Comparison of ENCODE assay signal across 19 cellular contexts in the genomic region with DNA sequence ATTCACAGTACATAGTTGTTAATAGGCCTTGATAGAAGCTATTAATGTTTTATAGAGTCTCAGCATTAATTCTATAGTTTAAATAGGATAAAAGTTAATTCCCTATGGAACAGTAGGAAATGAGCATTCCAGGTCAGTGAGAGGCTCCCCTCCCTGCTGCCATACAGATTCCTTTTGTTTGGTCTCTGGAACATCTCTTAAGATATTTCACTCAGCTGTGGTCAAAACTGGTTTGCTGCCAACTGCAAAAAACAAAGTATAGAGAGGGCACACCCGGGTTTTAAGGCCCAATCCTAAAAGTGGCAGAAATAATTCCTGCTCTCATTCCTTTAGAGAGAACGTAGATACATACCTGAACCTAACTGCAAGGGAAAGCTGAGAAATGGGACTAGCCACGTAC. TPM values are rescaled to one million over a fixed set of nuclear protein-coding genes. Genes with fewer than 3 reads are reported as not detected.
DNase-seq lines count a peak whose midpoint lies in the region; ATAC-seq and TF ChIP-seq lines count a peak whose summit lies in the region.
"Had no signal": no experiment of that assay in that cellular context is flagged by ENCODE, and none has a peak within 500 bp of the region (broad histone marks: within the 10 kb centered on the region; RNA-seq: fewer than 3 reads in every experiment).

No MANE protein-coding gene starts in this region.

- DNase-seq in GM23248, result peak; percentile 50
- DNase-seq in SJSA1 (ENCODE audit: low read depth in 1 of 2, low spot score in 2 of 2), result peak; percentile 50 to 54
- peak; percentile 37 for DNase-seq in epithelial cell of proximal tubule (ENCODE audit: low read depth)
- peak; percentile 72 for DNase-seq in renal cortical epithelial cell (ENCODE audit: low read depth)
- DNase-seq in left colon, result no peak
- DNase-seq in ascending aorta (ENCODE audit: low spot score in 2 of 2), result no peak
- no peak for DNase-seq in NCI-H2196 (lab: John Stamatoyannopoulos, UW; ENCODE audit: unreplicated experiment)
- DNase-seq in DMS53 treated with DMSO at 0.1 percent for 48 hours (lab: John Stamatoyannopoulos, UW; ENCODE audit: unreplicated experiment), result no peak
- DNase-seq: body of pancreas; effector memory CD8-positive, alpha-beta T cell; head of caudate nucleus; left cardiac atrium; NCI-H1092 treated with DMSO at 0.1 percent for 48 hours; stomach had no signal

- H3K4me3 ChIP-seq in GM23248 (no peak overlapping the region), SJSA1 (no peak overlapping the region), epithelial cell of proximal tubule (ENCODE audit: low read depth, low read length) (no peak overlapping the region), ascending aorta (no peak overlapping the region)
- H3K4me3 ChIP-seq: BLaER1 treated with 17β-estradiol and CSF1 and Interleukin-3, amounts not matched to agents 10 nM and 100 nM; body of pancreas; GM12878; stomach had no signal

- 65% methylated on average over 3 of the region's 3 CpGs for WGBS in GM23248 (ENCODE audit: low coverage in 1 of 2, low lambda C conversion rate in 2 of 2, missing lambda C conversion rate in 2 of 2), 2 experiments

- H3K9me2 ChIP-seq in GM23248 (ENCODE audit: insufficient read depth), result no peaks in the 10 kb centered on the region

- intact Hi-C loops in left colon (cut with DNase I, micrococcal nuclease), result no loop called here
- intact Hi-C loops in ascending aorta (cut with DNase I), result no loop called here

- peaks cover 13% of the 10 kb centered on the region for H3K4me1 ChIP-seq in GM23248 (ENCODE audit: insufficient read depth)
- peaks cover 24% of the 10 kb centered on the region for H3K4me1 ChIP-seq in SJSA1 (replicated peaks)
- H3K4me1 ChIP-seq in ascending aorta, result no peaks in the 10 kb centered on the region
- H3K4me1 ChIP-seq: body of pancreas, parathyroid adenoma had no signal

- no peaks in the 10 kb centered on the region for H3F3A ChIP-seq in GM23248 (ENCODE audit: insufficient read depth)

- peaks cover 100% of the 10 kb centered on the region for H3K79me2 ChIP-seq in GM23248 (ENCODE audit: insufficient read depth)
- H3K79me2 ChIP-seq: parathyroid adenoma had no signal

- no peak overlapping the region for H3K4me2 ChIP-seq in GM23248 (ENCODE audit: unreplicated experiment)
- H3K4me2 ChIP-seq: BLaER1 treated with 17β-estradiol and CSF1 and Interleukin-3, amounts not matched to agents 10 nM and 100 nM had no signal

- H2AFZ ChIP-seq in GM23248, result no peak overlapping the region
- H2AFZ ChIP-seq: parathyroid adenoma had no signal

- TF ChIP-seq CTCF in epithelial cell of proximal tubule (conservative IDR thresholded peaks at IDR 0.05; ENCODE audit: low read depth, low read length) (no peak), ascending aorta (IDR thresholded peaks at IDR 0.05) (no peak)

- H4K20me1 ChIP-seq in GM23248 (ENCODE audit: insufficient read depth), result no peaks in the 10 kb centered on the region
- H4K20me1 ChIP-seq: BLaER1 treated with 17β-estradiol and CSF1 and Interleukin-3, amounts not matched to agents 10 nM and 100 nM had no signal

- no peaks in the 10 kb centered on the region for H3K27me3 ChIP-seq in GM23248 (replicated peaks; ENCODE audit: insufficient read depth)
- no peaks in the 10 kb centered on the region for H3K27me3 ChIP-seq in SJSA1 (replicated peaks)
- no peaks in the 10 kb centered on the region for H3K27me3 ChIP-seq in ascending aorta
- H3K27me3 ChIP-seq: BLaER1 treated with 17β-estradiol and CSF1 and Interleukin-3, amounts not matched to agents 10 nM and 100 nM; body of pancreas; stomach had no signal

- H3K9me3 ChIP-seq in GM23248 (ENCODE audit: low read depth) (no peaks in the 10 kb centered on the region), SJSA1 (replicated peaks) (no peaks in the 10 kb centered on the region), ascending aorta (no peaks in the 10 kb centered on the region)
- H3K9me3 ChIP-seq: BLaER1 treated with 17β-estradiol and CSF1 and Interleukin-3, amounts not matched to agents 10 nM and 100 nM; body of pancreas; stomach had no signal

- no peak overlapping the region for H3K9ac ChIP-seq in GM23248
- H3K9ac ChIP-seq: BLaER1 treated with 17β-estradiol and CSF1 and Interleukin-3, amounts not matched to agents 10 nM and 100 nM; parathyroid adenoma had no signal

- H3K27ac ChIP-seq in GM23248 (no peak overlapping the region), SJSA1 (no peak overlapping the region; the same call in 1 of the 2 replicates), ascending aorta (no peak overlapping the region)
- H3K27ac ChIP-seq: BLaER1 treated with 17β-estradiol and CSF1 and Interleukin-3, amounts not matched to agents 10 nM and 100 nM; body of pancreas; parathyroid adenoma; stomach; VCaP had no signal

- in situ Hi-C loops in GM23248 (cut with MboI), result no loop called here

- ATAC-seq in left colon, result no peak
- ATAC-seq: body of pancreas; effector memory CD8-positive, alpha-beta T cell; left cardiac atrium had no signal

- H3K36me3 ChIP-seq in GM23248 (ENCODE audit: low read depth) (no peaks in the 10 kb centered on the region), SJSA1 (peaks cover 3% of the 10 kb centered on the region; the same call in 1 of the 2 replicates), ascending aorta (no peaks in the 10 kb centered on the region)
- H3K36me3 ChIP-seq: BLaER1 treated with 17β-estradiol and CSF1 and Interleukin-3, amounts not matched to agents 10 nM and 100 nM; stomach had no signal

RNA-seq across cellular contexts. Expression of gene MDFIC, which starts 51.3 kb away (rescaled TPM):
- 50.3 and 53.1 TPM in 2 replicates for total RNA-seq in GM23248 (2014; rRNA removed; shearing (Covaris generic))
- polyA plus RNA-seq in GM23248 (2016; fragmentation: Nextera tagmentation; extraction: Ambion mirVana), result 23.0 and 23.8 TPM in 2 replicates
- 43.5 and 65.0 TPM in 2 replicates for total RNA-seq in SJSA1 (2014; rRNA removed; shearing (Covaris generic))
- total RNA-seq in epithelial cell of proximal tubule (19.9 and 24.8 TPM in 2 replicates), renal cortical epithelial cell (13.9 and 18.7 TPM in 2 replicates), left colon (10 to 100 TPM in 1 of 2 donors, 1 to 10 TPM in 1; 4.8 to 10.9 TPM), ascending aorta (13.3 TPM)
- total RNA-seq: OCI-LY7 had no signal

Comparison
In these comparisons a context has a peak if more than half of its experiments do, and no peak if none do; other contexts are left out.
1. DNase-seq: peak in GM23248 (single experiment), SJSA1 (2 of 2), epithelial cell of proximal tubule (single experiment) and renal cortical epithelial cell (single experiment); none in left colon (0 of 2), ascending aorta (0 of 2), NCI-H2196 (single experiment) and DMS53 treated with DMSO at 0.1 percent for 48 hours (single experiment).